In the genomic region with DNA sequence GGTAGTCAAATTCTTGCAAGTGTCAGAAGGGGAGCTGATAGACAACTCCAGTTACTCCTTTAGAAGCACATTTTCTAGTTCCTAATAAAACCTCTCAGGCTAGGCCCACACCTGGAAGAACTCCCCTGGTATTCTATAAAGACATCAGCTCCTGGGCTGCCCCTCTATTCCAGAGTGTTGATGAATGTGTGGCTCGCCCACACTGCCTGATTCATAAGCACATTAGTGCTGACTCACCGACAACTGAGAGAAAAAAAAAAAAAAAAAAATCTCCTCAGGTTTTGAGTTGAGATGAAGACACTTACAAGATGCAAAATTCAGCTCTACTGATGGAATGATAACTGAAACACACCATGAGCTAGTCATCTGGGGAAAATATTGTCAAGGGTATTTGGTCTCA, we compare ENCODE assay signal across 19 cellular contexts.
DNase-seq lines count a peak whose midpoint lies in the region; TF ChIP-seq lines count a peak whose summit lies in the region.
"Had no signal": no experiment of that assay in that cellular context is flagged by ENCODE, and none has a peak within 500 bp of the region (broad histone marks: within the 10 kb centered on the region; RNA-seq: fewer than 3 reads in every experiment).

No MANE protein-coding gene starts in this region.

- H3K4me3 Mint-ChIP-seq in activated CD4-positive, alpha-beta memory T cell treated with anti-CD3 and anti-CD28 coated beads for 36 hours = no peak overlapping the region
- H3K4me3 Mint-ChIP-seq in activated CD4-positive, alpha-beta memory T cell treated with anti-CD3 and anti-CD28 coated beads, Interleukin-2, amount 10 ng/mL, durations not matched to agents 7 days and 5 days = no peak overlapping the region
- H3K4me3 Mint-ChIP-seq in activated naive CD4-positive, alpha-beta T cell treated with anti-CD3 and anti-CD28 coated beads, Interleukin-2, amount 10 ng/mL, durations not matched to agents 7 days and 5 days = no peak overlapping the region
- no peak overlapping the region for H3K4me3 Mint-ChIP-seq in activated naive CD8-positive, alpha-beta T cell treated with anti-CD3 and anti-CD28 coated beads for 36 hours
- H3K4me3 Mint-ChIP-seq: activated naive CD8-positive, alpha-beta T cell treated with anti-CD3 and anti-CD28 coated beads, Interleukin-2, amount 10 ng/mL, durations not matched to agents 7 days and 5 days; activated T-cell treated with anti-CD3 and anti-CD28 coated beads, Interleukin-2, amount 50 U/mL, for 4 hours; CD4-positive, CD25-positive, alpha-beta regulatory T cell; T-helper 2 cell treated with Interferon-gamma antibody and Interleukin-4, amounts not matched to agents 5 μg/mL and 100 μg/mL, for 36 hours had no signal

- H3K27ac Mint-ChIP-seq in activated CD4-positive, alpha-beta memory T cell treated with anti-CD3 and anti-CD28 coated beads for 36 hours = no peak overlapping the region
- no peak overlapping the region for H3K27ac Mint-ChIP-seq in activated CD4-positive, alpha-beta memory T cell treated with anti-CD3 and anti-CD28 coated beads, Interleukin-2, amount 10 ng/mL, durations not matched to agents 7 days and 5 days
- no peak overlapping the region for H3K27ac Mint-ChIP-seq in activated naive CD4-positive, alpha-beta T cell treated with anti-CD3 and anti-CD28 coated beads, Interleukin-2, amount 10 ng/mL, durations not matched to agents 7 days and 5 days
- no peak overlapping the region for H3K27ac Mint-ChIP-seq in activated naive CD8-positive, alpha-beta T cell treated with anti-CD3 and anti-CD28 coated beads for 36 hours
- H3K27ac Mint-ChIP-seq: activated naive CD8-positive, alpha-beta T cell treated with anti-CD3 and anti-CD28 coated beads, Interleukin-2, amount 10 ng/mL, durations not matched to agents 7 days and 5 days; CD4-positive, CD25-positive, alpha-beta regulatory T cell; T-helper 2 cell treated with Interferon-gamma antibody and Interleukin-4, amounts not matched to agents 5 μg/mL and 100 μg/mL, for 36 hours had no signal

- H3K4me1 Mint-ChIP-seq in activated CD4-positive, alpha-beta memory T cell treated with anti-CD3 and anti-CD28 coated beads for 36 hours (ENCODE audit: low read depth) = no peaks in the 10 kb centered on the region
- H3K4me1 Mint-ChIP-seq in activated CD4-positive, alpha-beta memory T cell treated with anti-CD3 and anti-CD28 coated beads, Interleukin-2, amount 10 ng/mL, durations not matched to agents 7 days and 5 days = no peaks in the 10 kb centered on the region
- H3K4me1 Mint-ChIP-seq in activated naive CD4-positive, alpha-beta T cell treated with anti-CD3 and anti-CD28 coated beads, Interleukin-2, amount 10 ng/mL, durations not matched to agents 7 days and 5 days = no peaks in the 10 kb centered on the region
- no peaks in the 10 kb centered on the region for H3K4me1 Mint-ChIP-seq in activated naive CD8-positive, alpha-beta T cell treated with anti-CD3 and anti-CD28 coated beads for 36 hours
- H3K4me1 Mint-ChIP-seq: activated naive CD8-positive, alpha-beta T cell treated with anti-CD3 and anti-CD28 coated beads, Interleukin-2, amount 10 ng/mL, durations not matched to agents 7 days and 5 days; CD4-positive, CD25-positive, alpha-beta regulatory T cell had no signal

- CTCF ChIA-PET in activated CD4-positive, alpha-beta memory T cell treated with anti-CD3 and anti-CD28 coated beads for 36 hours (lab: Charles Lee) = no interaction called here
- CTCF ChIA-PET in activated CD4-positive, alpha-beta memory T cell treated with anti-CD3 and anti-CD28 coated beads, Interleukin-2, amount 10 ng/mL, durations not matched to agents 7 days and 5 days (lab: Charles Lee) = interaction anchor here (0.6 kb wide), 1 partner anchor 519 kb away, joined by 3 read pairs; no protein-coding TSS in a partner anchor
- CTCF ChIA-PET in activated naive CD4-positive, alpha-beta T cell treated with anti-CD3 and anti-CD28 coated beads, Interleukin-2, amount 10 ng/mL, durations not matched to agents 7 days and 5 days (lab: Charles Lee) = interaction anchor here (1.0 kb wide), 1 partner anchor 16 kb away, joined by 3 read pairs; no protein-coding TSS in a partner anchor

- H3K27me3 Mint-ChIP-seq in activated CD4-positive, alpha-beta memory T cell treated with anti-CD3 and anti-CD28 coated beads for 36 hours = no peaks in the 10 kb centered on the region
- H3K27me3 Mint-ChIP-seq in activated CD4-positive, alpha-beta memory T cell treated with anti-CD3 and anti-CD28 coated beads, Interleukin-2, amount 10 ng/mL, durations not matched to agents 7 days and 5 days = peaks cover 18% of the 10 kb centered on the region
- H3K27me3 Mint-ChIP-seq in activated naive CD4-positive, alpha-beta T cell treated with anti-CD3 and anti-CD28 coated beads, Interleukin-2, amount 10 ng/mL, durations not matched to agents 7 days and 5 days = peaks cover 2% of the 10 kb centered on the region
- H3K27me3 Mint-ChIP-seq in activated naive CD8-positive, alpha-beta T cell treated with anti-CD3 and anti-CD28 coated beads for 36 hours = peaks cover 18% of the 10 kb centered on the region

- intact Hi-C loops in activated CD4-positive, alpha-beta memory T cell treated with anti-CD3 and anti-CD28 coated beads for 36 hours (cut with micrococcal nuclease) = no loop called here

- no peaks in the 10 kb centered on the region for H3K9me3 Mint-ChIP-seq in activated CD4-positive, alpha-beta memory T cell treated with anti-CD3 and anti-CD28 coated beads for 36 hours
- H3K9me3 Mint-ChIP-seq in activated CD4-positive, alpha-beta memory T cell treated with anti-CD3 and anti-CD28 coated beads, Interleukin-2, amount 10 ng/mL, durations not matched to agents 7 days and 5 days = no peaks in the 10 kb centered on the region
- no peaks in the 10 kb centered on the region for H3K9me3 Mint-ChIP-seq in activated naive CD4-positive, alpha-beta T cell treated with anti-CD3 and anti-CD28 coated beads, Interleukin-2, amount 10 ng/mL, durations not matched to agents 7 days and 5 days
- no peaks in the 10 kb centered on the region for H3K9me3 Mint-ChIP-seq in activated naive CD8-positive, alpha-beta T cell treated with anti-CD3 and anti-CD28 coated beads for 36 hours
- H3K9me3 Mint-ChIP-seq: activated naive CD8-positive, alpha-beta T cell treated with anti-CD3 and anti-CD28 coated beads, Interleukin-2, amount 10 ng/mL, durations not matched to agents 7 days and 5 days; activated T-cell treated with anti-CD3 and anti-CD28 coated beads, Interleukin-2, amount 50 U/mL, for 4 hours; T-helper 2 cell treated with Interferon-gamma antibody and Interleukin-4, amounts not matched to agents 5 μg/mL and 100 μg/mL, for 36 hours had no signal

- no peak for TF ChIP-seq CTCF in epithelial cell of esophagus (IDR thresholded peaks at IDR 0.05; ENCODE audit: insufficient read depth, low read depth, low read length, missing control alignments)

- POLR2A ChIA-PET in activated CD4-positive, alpha-beta memory T cell treated with anti-CD3 and anti-CD28 coated beads for 36 hours (lab: Charles Lee) = no interaction called here
- POLR2A ChIA-PET in activated CD4-positive, alpha-beta memory T cell treated with anti-CD3 and anti-CD28 coated beads, Interleukin-2, amount 10 ng/mL, durations not matched to agents 7 days and 5 days (lab: Charles Lee) = no interaction called here

- peak; percentile 14 for DNase-seq in activated CD4-positive, alpha-beta memory T cell treated with anti-CD3 and anti-CD28 coated beads for 36 hours
- DNase-seq in activated CD4-positive, alpha-beta memory T cell treated with anti-CD3 and anti-CD28 coated beads, Interleukin-2, amount 10 ng/mL, durations not matched to agents 7 days and 5 days = no peak
- DNase-seq in M059J (ENCODE audit: low read depth) = peak; percentile 1
- DNase-seq in epithelial cell of esophagus (ENCODE audit: low read depth) = peak; percentile 48
- DNase-seq in putamen (ENCODE audit: low spot score) = peak; percentile 70
- no peak for DNase-seq in activated naive CD4-positive, alpha-beta T cell treated with anti-CD3 and anti-CD28 coated beads, Interleukin-2, amount 10 ng/mL, durations not matched to agents 7 days and 5 days
- no peak for DNase-seq in CD1c-positive myeloid dendritic cell (ENCODE audit: extremely low spot score)
- DNase-seq in activated naive CD8-positive, alpha-beta T cell treated with anti-CD3 and anti-CD28 coated beads for 36 hours = no peak
- DNase-seq: activated CD4-positive, alpha-beta T cell treated with anti-CD3 and anti-CD28 coated beads for 1 hour; activated naive CD8-positive, alpha-beta T cell treated with anti-CD3 and anti-CD28 coated beads, Interleukin-2, amount 10 ng/mL, durations not matched to agents 7 days and 5 days; activated T-cell treated with anti-CD3 and anti-CD28 coated beads, Interleukin-2, amount 50 U/mL, for 4 hours; CD4-positive, CD25-positive, alpha-beta regulatory T cell; central memory CD4-positive, alpha-beta T cell; effector memory CD4-positive, alpha-beta T cell; NCI-H1436 treated with DMSO at 0.1 percent for 48 hours; SHP77; stimulated activated naive CD8-positive, alpha-beta T cell treated with anti-CD3 and anti-CD28 coated beads, Interleukin-15, Interleukin-2, amounts not matched to agents 100 U/mL and 50 U/mL, for 24 hours; upper lobe of right lung had no signal

- no peaks in the 10 kb centered on the region for H3K36me3 Mint-ChIP-seq in activated CD4-positive, alpha-beta memory T cell treated with anti-CD3 and anti-CD28 coated beads for 36 hours
- H3K36me3 Mint-ChIP-seq in activated CD4-positive, alpha-beta memory T cell treated with anti-CD3 and anti-CD28 coated beads, Interleukin-2, amount 10 ng/mL, durations not matched to agents 7 days and 5 days (ENCODE audit: low read depth) = no peaks in the 10 kb centered on the region
- H3K36me3 Mint-ChIP-seq in activated naive CD4-positive, alpha-beta T cell treated with anti-CD3 and anti-CD28 coated beads, Interleukin-2, amount 10 ng/mL, durations not matched to agents 7 days and 5 days = no peaks in the 10 kb centered on the region
- no peaks in the 10 kb centered on the region for H3K36me3 Mint-ChIP-seq in activated naive CD8-positive, alpha-beta T cell treated with anti-CD3 and anti-CD28 coated beads for 36 hours
- H3K36me3 Mint-ChIP-seq: activated naive CD8-positive, alpha-beta T cell treated with anti-CD3 and anti-CD28 coated beads, Interleukin-2, amount 10 ng/mL, durations not matched to agents 7 days and 5 days; CD4-positive, CD25-positive, alpha-beta regulatory T cell had no signal

- H3K4me3 ChIP-seq in epithelial cell of esophagus (ENCODE audit: low read length) = no peak overlapping the region
- H3K4me3 ChIP-seq: upper lobe of right lung had no signal

Comparison
In these comparisons a context has a peak if more than half of its experiments do, and no peak if none do; other contexts are left out.
1. DNase-seq: peak in activated CD4-positive, alpha-beta memory T cell treated with anti-CD3 and anti-CD28 coated beads for 36 hours (single experiment), M059J (single experiment), epithelial cell of esophagus (single experiment) and putamen (single experiment); none in activated CD4-positive, alpha-beta memory T cell treated with anti-CD3 and anti-CD28 coated beads, Interleukin-2, amount 10 ng/mL, durations not matched to agents 7 days and 5 days (single experiment), activated naive CD4-positive, alpha-beta T cell treated with anti-CD3 and anti-CD28 coated beads, Interleukin-2, amount 10 ng/mL, durations not matched to agents 7 days and 5 days (single experiment), CD1c-positive myeloid dendritic cell (single experiment) and activated naive CD8-positive, alpha-beta T cell treated with anti-CD3 and anti-CD28 coated beads for 36 hours (single experiment).